Comparison of ENCODE assay signal across 8 cellular contexts in genomic region chr19:53537523-53538377, GRCh38. TPM values are rescaled to one million over a fixed set of nuclear protein-coding genes. Genes with fewer than 3 reads are reported as not detected.
A peak's percentile ranks its signal among the peaks of the same experiment; 100 is the strongest.
DNase-seq lines count a peak whose midpoint lies in the region; ATAC-seq and TF ChIP-seq lines count a peak whose summit lies in the region.

ZNF331 (plus strand) TSS chr19:53538145; CDS start chr19:53569377, 31,232 bp downstream.

- peak within 1 kb of the TSS; percentile 75 for H3K9ac ChIP-seq in rectal smooth muscle tissue (ENCODE audit: low read length)

- TF ChIP-seq CTCF in adrenal gland (IDR thresholded peaks at IDR 0.05) (peak in 5 of 6 experiments; percentile 41 to 74 (median 68)), uterus (IDR thresholded peaks at IDR 0.05) (peak in 2 of 4 experiments; percentile 53 to 69)

- H3K27ac ChIP-seq in adrenal gland: peak within 1 kb of the TSS in 4 of 5 donors; percentile 62 to 98 (median 84)
- H3K27ac ChIP-seq in right cardiac atrium (ENCODE audit: low read length): peak within 1 kb of the TSS; percentile 34
- peak within 1 kb of the TSS; percentile 81 for H3K27ac ChIP-seq in rectal smooth muscle tissue (ENCODE audit: low read depth, low read length)
- H3K27ac ChIP-seq in uterus: peak within 1 kb of the TSS; percentile 73 to 77

- intact Hi-C loops in adrenal gland (cut with DNase I) (no loop called here), right cardiac atrium (cut with DNase I) (no loop called here), uterus (cut with DNase I; ENCODE audit: low total_unique reads) (no loop called here)

- peak; percentile 33 to 74 for TF ChIP-seq POLR2A in adrenal gland (IDR thresholded peaks at IDR 0.05)
- peak in 1 of 2 donors; percentile 75 for TF ChIP-seq POLR2A in uterus (IDR thresholded peaks at IDR 0.05)

- WGBS in adrenal gland, 4 donors: 48 to 77% (median 58%) methylated on average over 25 to 81 of the region's 81 CpGs
- 57% methylated on average over 81 of the region's 81 CpGs for WGBS in right cardiac atrium

- H3K4me3 ChIP-seq in adrenal gland: peak within 1 kb of the TSS in 3 of 4 donors; percentile 23 to 74 (median 56)
- peak within 1 kb of the TSS; percentile 39 for H3K4me3 ChIP-seq in right cardiac atrium (ENCODE audit: low read length)
- peak within 1 kb of the TSS; percentile 79 for H3K4me3 ChIP-seq in rectal smooth muscle tissue (ENCODE audit: low read length)
- H3K4me3 ChIP-seq in uterus: peak within 1 kb of the TSS; percentile 52 to 56

- no peaks in the 10 kb centered on the region for H3K27me3 ChIP-seq in adrenal gland
- H3K27me3 ChIP-seq in right cardiac atrium (ENCODE audit: control insufficient read depth, insufficient read depth): no peaks in the 10 kb centered on the region
- no peaks in the 10 kb centered on the region for H3K27me3 ChIP-seq in rectal smooth muscle tissue (ENCODE audit: control insufficient read depth, insufficient read depth, low read length)
- no peaks in the 10 kb centered on the region for H3K27me3 ChIP-seq in uterus

- no peaks in the 10 kb centered on the region for H3K9me3 ChIP-seq in adrenal gland (replicated peaks in 1 of 3)
- H3K9me3 ChIP-seq in right cardiac atrium (ENCODE audit: control insufficient read depth, low read length): no peaks in the 10 kb centered on the region
- no peaks in the 10 kb centered on the region for H3K9me3 ChIP-seq in uterus

- peak; percentile 91 for DNase-seq in AG20443 (ENCODE audit: low spot score)
- DNase-seq in adrenal gland: peak; percentile 82 to 94 (median 87)
- peak; percentile 89 to 94 (median 93) for DNase-seq in right cardiac atrium
- DNase-seq in uterus: peak; percentile 69 to 81

- ATAC-seq in GM19043 (IDR thresholded peaks at IDR 0.05; ENCODE audit: low read depth, unreplicated experiment): peak; percentile 64
- ATAC-seq in HG03457 (IDR thresholded peaks at IDR 0.05; ENCODE audit: unreplicated experiment): peak; percentile 52
- ATAC-seq in SK-N-SH treated with all-trans-retinoic acid at 6 μM for 48 hours: peak; percentile 95
- ATAC-seq in right cardiac atrium: peak; percentile 93

- H3K36me3 ChIP-seq in adrenal gland (replicated peaks in 1 of 2) (peaks cover 0 to 10% of the 10 kb centered on the region in 2 donors), rectal smooth muscle tissue (ENCODE audit: control insufficient read depth, insufficient read depth, low read length) (no peaks in the 10 kb centered on the region), uterus (no peaks in the 10 kb centered on the region)

- H3K4me1 ChIP-seq in adrenal gland (replicated peaks in 1 of 2) (no peaks in the 10 kb centered on the region), right cardiac atrium (ENCODE audit: control insufficient read depth, insufficient read depth, low read length) (no peaks in the 10 kb centered on the region), rectal smooth muscle tissue (ENCODE audit: control insufficient read depth, insufficient read depth, low read length) (no peaks in the 10 kb centered on the region), uterus (no peaks in the 10 kb centered on the region)

TF ChIP-seq in SK-N-SH treated with all-trans-retinoic acid at 6 μM for 48 hours, 23 proteins besides CTCF, POLR2A, EP300 and RAD21:
- TF ChIP-seq ZC3H10 (CRISPR knock-in tag; IDR thresholded peaks at IDR 0.05): no peak
- TF ChIP-seq OSR1 (CRISPR knock-in tag; IDR thresholded peaks at IDR 0.05): no peak
- TF ChIP-seq CSDC2 (CRISPR knock-in tag; IDR thresholded peaks at IDR 0.05): no peak
- no peak for TF ChIP-seq SNAI2 (CRISPR knock-in tag; IDR thresholded peaks at IDR 0.05)
- TF ChIP-seq ISL1 (CRISPR knock-in tag; IDR thresholded peaks at IDR 0.05): no peak
- TF ChIP-seq CREB5 (CRISPR knock-in tag; IDR thresholded peaks at IDR 0.05; ENCODE audit: low read depth): no peak
- no peak for TF ChIP-seq CSRNP3 (CRISPR knock-in tag; IDR thresholded peaks at IDR 0.05)
- no peak for TF ChIP-seq POU6F1 (CRISPR knock-in tag; IDR thresholded peaks at IDR 0.05; ENCODE audit: borderline replicate concordance, low read depth)
- no peak for TF ChIP-seq ARNTL (CRISPR knock-in tag; IDR thresholded peaks at IDR 0.05; ENCODE audit: borderline replicate concordance, low read depth)
- no peak for TF ChIP-seq PPARA (CRISPR knock-in tag; IDR thresholded peaks at IDR 0.05; ENCODE audit: borderline replicate concordance)
- TF ChIP-seq PATZ1 (CRISPR knock-in tag; IDR thresholded peaks at IDR 0.05; ENCODE audit: borderline replicate concordance): no peak

RNA-seq across cellular contexts. Expression of gene ZNF331, which starts in this region (rescaled TPM):
- total RNA-seq in adrenal gland: 100 to 1,000 TPM in 1 of 8 donors, 10 to 100 TPM in 7; 16.2 to 127 (median 25.0) TPM
- 10 to 100 TPM; 17.8 to 47.2 (median 47.1) TPM for polyA plus RNA-seq in adrenal gland
- total RNA-seq in right cardiac atrium: 10 to 100 TPM; 11.7 to 30.3 (median 15.2) TPM
- 22.2 TPM for polyA plus RNA-seq in right cardiac atrium
- total RNA-seq in uterus: 10 to 100 TPM in 3 of 4 donors, 1 to 10 TPM in 1; 9.4 to 39.0 (median 17.0) TPM

Comparison
In these comparisons a context has a peak if more than half of its experiments do, and no peak if none do; other contexts are left out.
1. Peak in every context shown above with its lines: DNase-seq, ATAC-seq, H3K4me3 ChIP-seq and H3K27ac ChIP-seq.
2. H3K27ac ChIP-seq: peak in every context shown above with its lines; median percentile 84 in adrenal gland; 81 in rectal smooth muscle tissue; 75 in uterus; 34 in right cardiac atrium.